In the genomic region with DNA sequence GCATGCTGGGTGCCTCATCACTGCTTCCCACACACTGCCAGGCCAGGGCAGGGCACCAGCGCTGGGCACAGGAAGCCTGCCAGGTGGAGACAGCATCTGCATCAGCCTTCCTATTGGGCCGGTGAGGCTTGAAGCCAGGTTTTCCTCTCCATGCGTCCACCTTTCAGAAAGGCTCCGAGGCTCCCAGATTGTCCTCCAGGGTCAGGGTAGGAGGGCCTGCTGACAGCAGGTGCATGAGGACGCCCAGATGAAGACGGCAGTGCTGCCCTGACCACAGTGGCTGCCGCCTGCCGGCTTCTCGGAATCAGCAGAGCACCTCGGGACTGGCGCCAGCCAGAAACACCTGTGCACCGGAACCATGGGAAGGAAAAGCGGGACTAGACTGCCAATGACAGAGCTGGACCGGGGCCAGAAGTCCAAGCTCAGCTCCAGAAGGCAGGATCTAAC, we compare ENCODE assay signal across 19 cellular contexts.
DNase-seq lines count a peak whose midpoint lies in the region; ATAC-seq and TF ChIP-seq lines count a peak whose summit lies in the region.
"Had no signal": no experiment of that assay in that cellular context is flagged by ENCODE, and none has a peak within 500 bp of the region (broad histone marks: within the 10 kb centered on the region; RNA-seq: fewer than 3 reads in every experiment).

No MANE protein-coding gene starts in this region.

- H3K36me3 Mint-ChIP-seq in MCF 10A (ENCODE audit: insufficient read depth, unreplicated experiment), result no peaks in the 10 kb centered on the region
- H3K36me3 Mint-ChIP-seq in nephron progenitor cell (ENCODE audit: low read depth), result no peaks in the 10 kb centered on the region

- H3K4me1 Mint-ChIP-seq in MCF 10A (ENCODE audit: insufficient read depth, unreplicated experiment) (no peaks in the 10 kb centered on the region), nephron progenitor cell (peaks cover 7% of the 10 kb centered on the region)

- H3K27me3 ChIP-seq in mammary epithelial cell (ENCODE audit: insufficient read depth, low read length), result no peaks in the 10 kb centered on the region
- H3K27me3 ChIP-seq in PC-3 (ENCODE audit: low read length), result peaks cover 20% of the 10 kb centered on the region
- no peaks in the 10 kb centered on the region for H3K27me3 ChIP-seq in trophoblast cell (ENCODE audit: insufficient read depth, low read length)

- H3F3A ChIP-seq in PC-3 (ENCODE audit: low read length, unreplicated experiment), result no peaks in the 10 kb centered on the region

- ATAC-seq in PC-3 (no peak), mucosa of descending colon (peak; percentile 20)
- ATAC-seq: activated naive CD8-positive, alpha-beta T cell treated with anti-CD3 and anti-CD28 coated beads, Interleukin-2, amount 50 U/mL, for 24 hours; esophagus mucosa; GM12878; psoas muscle had no signal

- H4K20me1 ChIP-seq in mammary epithelial cell (ENCODE audit: insufficient read depth, low read length) (no peaks in the 10 kb centered on the region), PC-3 (ENCODE audit: low read length) (no peaks in the 10 kb centered on the region)

- in situ Hi-C loops in mammary epithelial cell (cut with MboI; ENCODE audit: low sequenced_read_pairs in 2 of 2), result loop anchor here in 1 of 2 donors (25.0 kb wide), 1 partner anchor 466 kb away; no protein-coding TSS in a partner anchor

- H4K8ac ChIP-seq in trophoblast cell (ENCODE audit: low read depth, low read length), result no peak overlapping the region

- intact Hi-C loops in MCF 10A (cut with micrococcal nuclease), result no loop called here
- intact Hi-C loops in mammary epithelial cell (cut with micrococcal nuclease), result no loop called here
- intact Hi-C loops in PC-3 (cut with micrococcal nuclease), result no loop called here
- intact Hi-C loops in mucosa of descending colon (cut with DNase I, micrococcal nuclease), result no loop called here

- WGBS in mammary epithelial cell (ENCODE audit: low coverage, missing lambda C conversion rate), result 44% methylated on average over 8 of the region's 14 CpGs
- WGBS in trophoblast cell (ENCODE audit: extremely low coverage, insufficient coverage, insufficient read length), result no CpG with 5 or more reads among the region's 14 CpGs

- H3K4me1 ChIP-seq in mammary epithelial cell (ENCODE audit: insufficient read depth, low read length), result peaks cover 12% of the 10 kb centered on the region
- peaks cover 23% of the 10 kb centered on the region for H3K4me1 ChIP-seq in PC-3 (ENCODE audit: insufficient read depth, low read length)
- H3K4me1 ChIP-seq in mucosa of descending colon (ENCODE audit: low read depth), result no peaks in the 10 kb centered on the region
- peaks cover 3% of the 10 kb centered on the region in 2 experiments for H3K4me1 ChIP-seq in trophoblast cell (ENCODE audit: control insufficient read depth in 1 of 2, insufficient read depth in 2 of 2, low read length in 2 of 2)
- H3K4me1 ChIP-seq: breast epithelium, psoas muscle had no signal

- H3K79me2 ChIP-seq in mammary epithelial cell (ENCODE audit: insufficient read depth, low read length), result no peaks in the 10 kb centered on the region
- no peaks in the 10 kb centered on the region for H3K79me2 ChIP-seq in PC-3 (ENCODE audit: low read length)
- no peaks in the 10 kb centered on the region for H3K79me2 ChIP-seq in trophoblast cell (ENCODE audit: control insufficient read depth, insufficient read depth, low read length, poor library complexity)

- H3K23ac ChIP-seq in trophoblast cell (ENCODE audit: low read length), result no peak overlapping the region

- H3K9ac ChIP-seq in mammary epithelial cell (ENCODE audit: insufficient read depth, low read length) (no peak overlapping the region), PC-3 (ENCODE audit: low read length) (no peak overlapping the region), trophoblast cell (ENCODE audit: low read length) (no peak overlapping the region)

- H3K18ac ChIP-seq in trophoblast cell (ENCODE audit: low read length), result no peak overlapping the region

- H3K9me3 Mint-ChIP-seq in MCF 10A (ENCODE audit: unreplicated experiment), result peaks cover 15% of the 10 kb centered on the region
- H3K9me3 Mint-ChIP-seq in nephron progenitor cell, result peaks cover 15% of the 10 kb centered on the region

- H3K79me1 ChIP-seq in trophoblast cell (ENCODE audit: low read length), result no peaks in the 10 kb centered on the region

- dilution Hi-C loops in mammary epithelial cell (cut with HindIII; ENCODE audit: low sequenced_read_pairs), result no loop called here

- no peaks in the 10 kb centered on the region for H3K9me2 ChIP-seq in PC-3 (replicated peaks; ENCODE audit: low read length)

- no peak overlapping the region for H2BK12ac ChIP-seq in trophoblast cell (ENCODE audit: low read length)

- CTCF ChIA-PET in MCF 10A (lab: Yijun Ruan, JAX), result no interaction called here
- CTCF ChIA-PET in mammary epithelial cell (lab: Charles Lee; ENCODE audit: low non-redundant PET), result no interaction called here
- CTCF ChIA-PET in PC-3 (lab: Charles Lee), result interaction anchor here (0.6 kb wide), 1 partner anchor 219 kb away, joined by 3 read pairs; no protein-coding TSS in a partner anchor

- H3K14ac ChIP-seq in trophoblast cell (ENCODE audit: low read length), result no peak overlapping the region

- H4K91ac ChIP-seq in trophoblast cell (ENCODE audit: low read depth, low read length), result no peak overlapping the region

- H3K4me3 ChIP-seq in mammary epithelial cell (replicated peaks in 1 of 3; ENCODE audit: insufficient read depth in 1 of 3, low read depth in 2 of 3, low read length in 3 of 3) (no peak overlapping the region), PC-3 (ENCODE audit: low read length) (no peak overlapping the region), mucosa of descending colon (no peak overlapping the region), trophoblast cell (ENCODE audit: low read depth, low read length) (no peak overlapping the region)
- H3K4me3 ChIP-seq: breast epithelium, GM12878, psoas muscle had no signal

- H3K27ac ChIP-seq in mammary epithelial cell (ENCODE audit: insufficient read depth, low read depth, low read length), result no peak overlapping the region
- H3K27ac ChIP-seq in PC-3 (ENCODE audit: low read length), result no peak overlapping the region
- no peak overlapping the region for H3K27ac ChIP-seq in trophoblast cell (ENCODE audit: low read depth, low read length)
- H3K27ac ChIP-seq: breast epithelium, psoas muscle had no signal

- no TSS peak for BruUV-seq in MCF 10A (replicated peaks; lab: Mats Ljungman, UMichigan)
- no TSS peak for BruUV-seq in mammary epithelial cell (replicated peaks; lab: Mats Ljungman, UMichigan)
- BruUV-seq in PC-3 (replicated peaks; lab: Mats Ljungman, UMichigan), result no TSS peak

- TF ChIP-seq CTCF in MCF 10A (IDR thresholded peaks at IDR 0.05; ENCODE audit: unreplicated experiment) (no peak), mammary epithelial cell (conservative IDR thresholded peaks at IDR 0.05 in 1 of 2, IDR thresholded peaks at IDR 0.05 in 1 of 2; ENCODE audit: extremely low read depth in 1 of 2, insufficient read depth in 1 of 2, low read depth in 1 of 2, low read length in 2 of 2) (no peak), PC-3 (conservative IDR thresholded peaks at IDR 0.05; ENCODE audit: low read depth, low read length) (no peak), mucosa of descending colon (IDR thresholded peaks at IDR 0.05) (no peak), nephron progenitor cell (IDR thresholded peaks at IDR 0.05) (no peak)

- H2BK120ac ChIP-seq in trophoblast cell (ENCODE audit: insufficient read depth, low read length, poor library complexity), result no peak overlapping the region

- H2AFZ ChIP-seq in mammary epithelial cell (ENCODE audit: low read depth, low read length) (no peak overlapping the region), PC-3 (ENCODE audit: low read length) (no peak overlapping the region), trophoblast cell (ENCODE audit: insufficient read depth, low read length, poor library complexity) (no peak overlapping the region)

- H3K27me3 Mint-ChIP-seq in MCF 10A (ENCODE audit: insufficient read depth, unreplicated experiment), result peaks cover 11% of the 10 kb centered on the region
- peaks cover 35% of the 10 kb centered on the region for H3K27me3 Mint-ChIP-seq in nephron progenitor cell (ENCODE audit: low read depth, poor library complexity)

- no peak overlapping the region for H2AK5ac ChIP-seq in trophoblast cell (ENCODE audit: low read length)

- POLR2A ChIA-PET in MCF 10A (lab: Yijun Ruan, JAX) (no interaction called here), PC-3 (lab: Charles Lee; ENCODE audit: unreplicated experiment) (no interaction called here)

- peak; percentile 20 for DNase-seq in MCF 10A (ENCODE audit: unreplicated experiment)
- DNase-seq in mammary epithelial cell, result no peak
- DNase-seq in PC-3, result peak; percentile 39
- peak in 2 of 3 donors; percentile 9 to 40 for DNase-seq in mucosa of descending colon
- DNase-seq in DMS153 treated with DMSO at 0.1 percent for 48 hours (lab: John Stamatoyannopoulos, UW; ENCODE audit: unreplicated experiment), result no peak
- DNase-seq in nephron progenitor cell, result no peak
- DNase-seq in globus pallidus (ENCODE audit: low spot score), result no peak
- DNase-seq in trophoblast cell, result no peak
- DNase-seq: ACHN; activated CD4-positive, alpha-beta T cell treated with anti-CD3 and anti-CD28 coated beads, Interleukin-2, amount 50 U/mL, for 1 hour; activated naive CD8-positive, alpha-beta T cell treated with anti-CD3 and anti-CD28 coated beads, Interleukin-2, amount 50 U/mL, for 24 hours; activated T-cell treated with anti-CD3 and anti-CD28 coated beads for 4 hours; MV-4-11; naive B cell; NCI-H774 had no signal

- no peak overlapping the region for H3K27ac Mint-ChIP-seq in MCF 10A (ENCODE audit: low read depth, unreplicated experiment)
- H3K27ac Mint-ChIP-seq in nephron progenitor cell, result no peak overlapping the region
- H3K27ac Mint-ChIP-seq: activated naive CD8-positive, alpha-beta T cell treated with anti-CD3 and anti-CD28 coated beads, Interleukin-2, amount 50 U/mL, for 24 hours; naive B cell had no signal

- no peaks in the 10 kb centered on the region for H3K9me3 ChIP-seq in mammary epithelial cell (replicated peaks; ENCODE audit: insufficient read depth, low read length)
- no peaks in the 10 kb centered on the region for H3K9me3 ChIP-seq in PC-3 (ENCODE audit: low read length)
- no peaks in the 10 kb centered on the region for H3K9me3 ChIP-seq in mucosa of descending colon
- no peaks in the 10 kb centered on the region for H3K9me3 ChIP-seq in trophoblast cell (ENCODE audit: insufficient read depth, low read depth, low read length)
- H3K9me3 ChIP-seq: psoas muscle had no signal

- H3K4ac ChIP-seq in trophoblast cell (ENCODE audit: low read depth, low read length), result no peak overlapping the region

- no peak overlapping the region for H2BK5ac ChIP-seq in trophoblast cell (ENCODE audit: low read depth, low read length, poor library complexity)

- H3K4me3 Mint-ChIP-seq in MCF 10A (ENCODE audit: unreplicated experiment), result no peak overlapping the region
- H3K4me3 Mint-ChIP-seq in nephron progenitor cell, result no peak overlapping the region
- H3K4me3 Mint-ChIP-seq: activated naive CD8-positive, alpha-beta T cell treated with anti-CD3 and anti-CD28 coated beads, Interleukin-2, amount 50 U/mL, for 24 hours; naive B cell had no signal

- H4K12ac ChIP-seq in trophoblast cell (ENCODE audit: low read depth, low read length), result no peak overlapping the region

- H3K4me2 ChIP-seq in mammary epithelial cell (ENCODE audit: insufficient read depth, low read depth, low read length) (no peak overlapping the region), PC-3 (ENCODE audit: low read length) (no peak overlapping the region), trophoblast cell (ENCODE audit: low read length) (no peak overlapping the region)

- H3K36me3 ChIP-seq in mammary epithelial cell (ENCODE audit: insufficient read depth, low read length) (no peaks in the 10 kb centered on the region), PC-3 (ENCODE audit: low read depth, low read length) (no peaks in the 10 kb centered on the region), mucosa of descending colon (ENCODE audit: low read depth) (no peaks in the 10 kb centered on the region), trophoblast cell (ENCODE audit: control insufficient read depth in 1 of 2, insufficient read depth in 2 of 2, low read length in 2 of 2) (no peaks in the 10 kb centered on the region)
- H3K36me3 ChIP-seq: breast epithelium had no signal

Comparison
In these comparisons a context has a peak if more than half of its experiments do, and no peak if none do; other contexts are left out.
1. DNase-seq: peak in MCF 10A (single experiment), PC-3 (single experiment) and mucosa of descending colon (2 of 3); none in mammary epithelial cell (single experiment), DMS153 treated with DMSO at 0.1 percent for 48 hours (single experiment), nephron progenitor cell (single experiment), globus pallidus (single experiment) and trophoblast cell (0 of 2).